Comparison of ENCODE assay signal across 15 cellular contexts in the genomic region with DNA sequence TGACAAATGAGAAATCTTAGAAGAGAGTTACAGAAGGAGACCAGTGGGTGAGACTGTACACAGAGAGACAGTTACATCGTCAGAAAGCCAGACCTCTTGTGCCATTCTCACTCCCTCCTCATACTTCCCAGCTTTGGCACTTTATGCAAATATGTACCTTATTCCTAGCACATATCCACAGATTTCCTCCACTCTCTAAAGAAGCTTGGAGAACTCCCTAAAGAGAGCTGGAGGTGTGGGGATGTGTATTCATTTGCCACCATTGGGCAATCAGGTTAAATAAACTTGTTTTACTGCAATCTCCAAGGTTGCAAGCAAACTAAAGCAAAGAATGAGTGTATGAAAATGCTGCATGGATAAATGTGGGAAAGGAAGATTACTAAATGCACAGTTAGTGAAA.
A peak's percentile ranks its signal among the peaks of the same experiment; 100 is the strongest.
DNase-seq lines count a peak whose midpoint lies in the region; ATAC-seq, FAIRE-seq and TF ChIP-seq lines count a peak whose summit lies in the region.
"Had no signal": no experiment of that assay in that cellular context is flagged by ENCODE, and none has a peak within 500 bp of the region (broad histone marks: within the 10 kb centered on the region; RNA-seq: fewer than 3 reads in every experiment).

No MANE protein-coding gene starts in this region.

- H3K79me2 ChIP-seq in GM23338 (replicated peaks; ENCODE audit: insufficient read depth), result no peaks in the 10 kb centered on the region

- no peak overlapping the region for H3K27ac Mint-ChIP-seq in GM23338
- H3K27ac Mint-ChIP-seq: CD14-positive monocyte; CD4-positive, alpha-beta memory T cell; H9 had no signal

- no peaks in the 10 kb centered on the region for H3K4me1 Mint-ChIP-seq in GM23338
- H3K4me1 Mint-ChIP-seq: CD14-positive monocyte; CD4-positive, alpha-beta memory T cell; H9 had no signal

- no peaks in the 10 kb centered on the region for H3K27me3 ChIP-seq in GM23338 (ENCODE audit: insufficient read depth)
- H3K27me3 ChIP-seq in bronchial epithelial cell (ENCODE audit: control insufficient read depth, insufficient read depth, low read length), result no peaks in the 10 kb centered on the region
- no peaks in the 10 kb centered on the region for H3K27me3 ChIP-seq in left lung
- H3K27me3 ChIP-seq in thyroid gland, result no peaks in the 10 kb centered on the region

- H3K4me1 ChIP-seq in GM23338 (ENCODE audit: insufficient read depth) (no peaks in the 10 kb centered on the region), left lung (peaks cover 0 to 6% of the 10 kb centered on the region in 2 donors), thyroid gland (no peaks in the 10 kb centered on the region)

- 57 to 65% methylated on average over 1 of the region's 1 CpG for WGBS in thyroid gland, 2 donors

- no peaks in the 10 kb centered on the region for H3K36me3 Mint-ChIP-seq in GM23338 (ENCODE audit: low read depth)
- H3K36me3 Mint-ChIP-seq: CD14-positive monocyte; CD4-positive, alpha-beta memory T cell had no signal

- H2AFZ ChIP-seq in GM23338, result peak overlapping the region; percentile 60; the same call in 1 of the 2 replicates

- H4K20me1 ChIP-seq in GM23338 (replicated peaks; ENCODE audit: insufficient read depth), result no peaks in the 10 kb centered on the region

- FAIRE-seq in bronchial epithelial cell (lab: Jason Lieb, UNC), result no peak
- FAIRE-seq: A204.1, H1 had no signal

- H3K9me3 ChIP-seq in left lung, result no peaks in the 10 kb centered on the region
- no peaks in the 10 kb centered on the region for H3K9me3 ChIP-seq in thyroid gland

- H3K27me3 Mint-ChIP-seq in GM23338 (ENCODE audit: insufficient read depth, low read depth, poor library complexity), result no peaks in the 10 kb centered on the region
- H3K27me3 Mint-ChIP-seq: CD4-positive, alpha-beta memory T cell had no signal

- H3K9me2 ChIP-seq in GM23338 (ENCODE audit: insufficient read depth), result no peaks in the 10 kb centered on the region

- no peak for ATAC-seq in GM23338
- peak; percentile 65 for ATAC-seq in left lung
- ATAC-seq in esophagus mucosa, result no peak

- H3K4me3 Mint-ChIP-seq in GM23338, result no peak overlapping the region
- H3K4me3 Mint-ChIP-seq: CD14-positive monocyte; CD4-positive, alpha-beta memory T cell; H9 had no signal

- H3K4me2 ChIP-seq in GM23338, result no peak overlapping the region

- H3K36me3 ChIP-seq in GM23338 (ENCODE audit: insufficient read depth) (no peaks in the 10 kb centered on the region), bronchial epithelial cell (ENCODE audit: control insufficient read depth, insufficient read depth, low read length) (no peaks in the 10 kb centered on the region), left lung (no peaks in the 10 kb centered on the region), thyroid gland (no peaks in the 10 kb centered on the region)

- DNase-seq in GM23338 (ENCODE audit: low spot score) (no peak), bronchial epithelial cell (ENCODE audit: low read depth) (peak; percentile 38), left lung (no peak), DMS 273 (lab: John Stamatoyannopoulos, UW; ENCODE audit: unreplicated experiment) (no peak), OCI-M1 (lab: John Stamatoyannopoulos, UW) (no peak), thyroid gland (no peak)
- DNase-seq: AML-193; CD4-positive, alpha-beta memory T cell; DMS79 treated with DMSO at 0.1 percent for 48 hours; GF-D8; H9 had no signal

- H3K9me3 Mint-ChIP-seq in GM23338, result no peaks in the 10 kb centered on the region
- H3K9me3 Mint-ChIP-seq: H9 had no signal

- no peak overlapping the region for H3K4me3 ChIP-seq in GM23338
- H3K4me3 ChIP-seq in bronchial epithelial cell (ENCODE audit: low read depth, low read length), result no peak overlapping the region
- no peak overlapping the region for H3K4me3 ChIP-seq in left lung
- no peak overlapping the region for H3K4me3 ChIP-seq in thyroid gland (replicated peaks in 1 of 3)

- no peak for TF ChIP-seq CTCF in GM23338 (conservative IDR thresholded peaks at IDR 0.05; ENCODE audit: low read depth in 2 of 2)
- no peak for TF ChIP-seq CTCF in bronchial epithelial cell (IDR thresholded peaks at IDR 0.05; ENCODE audit: insufficient read depth, low read length, severe bottlenecking)
- TF ChIP-seq CTCF in left lung (IDR thresholded peaks at IDR 0.05), result no peak
- no peak for TF ChIP-seq CTCF in thyroid gland (IDR thresholded peaks at IDR 0.05)

- no peaks in the 10 kb centered on the region for H3F3A ChIP-seq in GM23338 (replicated peaks; ENCODE audit: low read depth)

- intact Hi-C loops in left lung (cut with DNase I), result no loop called here
- intact Hi-C loops in thyroid gland (cut with DNase I), result no loop called here

- no peak overlapping the region for H3K27ac ChIP-seq in GM23338 (ENCODE audit: low read depth)
- H3K27ac ChIP-seq in left lung, result no peak overlapping the region
- H3K27ac ChIP-seq in thyroid gland, result no peak overlapping the region

- TF ChIP-seq POLR2A in thyroid gland (IDR thresholded peaks at IDR 0.05), result no peak

TF ChIP-seq in GM23338, 12 proteins besides CTCF, POLR2A, EP300 and RAD21 (continues in another document):
- TF ChIP-seq NANOG (IDR thresholded peaks at IDR 0.05; ENCODE audit: borderline replicate concordance) (no peak), JUNB (IDR thresholded peaks at IDR 0.05; ENCODE audit: unreplicated experiment) (no peak), ZNF331 (CRISPR knock-in tag; IDR thresholded peaks at IDR 0.05; ENCODE audit: low read depth) (no peak), EZH2 (IDR thresholded peaks at IDR 0.05; ENCODE audit: low read depth, unreplicated experiment) (no peak), EZH2phosphoT487 (IDR thresholded peaks at IDR 0.05; ENCODE audit: unreplicated experiment) (no peak), CREB1 (CRISPR knock-in tag; IDR thresholded peaks at IDR 0.05; ENCODE audit: low read depth) (no peak), STAT1 (IDR thresholded peaks at IDR 0.05; ENCODE audit: unreplicated experiment) (no peak), ZNF114 (CRISPR knock-in tag; IDR thresholded peaks at IDR 0.05) (no peak)
- TF ChIP-seq, protein P1, sequence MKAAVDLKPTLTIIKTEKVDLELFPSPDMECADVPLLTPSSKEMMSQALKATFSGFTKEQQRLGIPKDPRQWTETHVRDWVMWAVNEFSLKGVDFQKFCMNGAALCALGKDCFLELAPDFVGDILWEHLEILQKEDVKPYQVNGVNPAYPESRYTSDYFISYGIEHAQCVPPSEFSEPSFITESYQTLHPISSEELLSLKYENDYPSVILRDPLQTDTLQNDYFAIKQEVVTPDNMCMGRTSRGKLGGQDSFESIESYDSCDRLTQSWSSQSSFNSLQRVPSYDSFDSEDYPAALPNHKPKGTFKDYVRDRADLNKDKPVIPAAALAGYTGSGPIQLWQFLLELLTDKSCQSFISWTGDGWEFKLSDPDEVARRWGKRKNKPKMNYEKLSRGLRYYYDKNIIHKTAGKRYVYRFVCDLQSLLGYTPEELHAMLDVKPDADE (IDR thresholded peaks at IDR 0.05), result no peak
